Comparison of ENCODE assay signal across 12 cellular contexts in genomic region chr17:40104570-40105471, GRCh38. TPM values are rescaled to one million over a fixed set of nuclear protein-coding genes. Genes with fewer than 3 reads are reported as not detected.
DNase-seq lines count a peak whose midpoint lies in the region; ATAC-seq, FAIRE-seq and TF ChIP-seq lines count a peak whose summit lies in the region.
"Had no signal": no experiment of that assay in that cellular context is flagged by ENCODE, and none has a peak within 500 bp of the region (broad histone marks: within the 10 kb centered on the region; RNA-seq: fewer than 3 reads in every experiment).

No MANE protein-coding gene starts in this region.

- H3K27me3 ChIP-seq in heart right ventricle (no peaks in the 10 kb centered on the region), astrocyte (ENCODE audit: insufficient read depth, low read length) (no peaks in the 10 kb centered on the region), muscle layer of colon (ENCODE audit: control insufficient read depth in 1 of 2, insufficient read depth in 2 of 2, low read length in 2 of 2) (no peaks in the 10 kb centered on the region), transverse colon (no peaks in the 10 kb centered on the region)
- H3K27me3 ChIP-seq: thyroid gland had no signal

- no peak overlapping the region for H2AFZ ChIP-seq in astrocyte (ENCODE audit: low read depth, low read length)

- H3K79me2 ChIP-seq in astrocyte (ENCODE audit: insufficient read depth, low read length) = peaks cover 4% of the 10 kb centered on the region

- in situ Hi-C loops in transverse colon (cut with MboI; ENCODE audit: low pct_ligation_motif_present in 1 of 4, low pct_unique_long_range_greater_than_20kb in 1 of 4, low sequenced_read_pairs in 3 of 4) = no loop called here

- intact Hi-C loops in heart right ventricle (cut with DNase I) = no loop called here
- intact Hi-C loops in Right ventricle myocardium inferior (cut with DNase I) = loop anchor here (10.0 kb wide), 1 partner anchor 240 kb away; no protein-coding TSS in a partner anchor
- intact Hi-C loops in transverse colon (cut with DNase I; ENCODE audit: low total_unique reads) = loop anchor here (5.0 kb wide), 1 partner anchor 33 kb away; no protein-coding TSS in a partner anchor
- intact Hi-C loops in activated T-helper 1 cell treated with anti-CD3 and anti-CD28 coated beads, Interleukin-12 subunit alpha, Interleukin-12 subunit beta, Interleukin-2, Interleukin-4 antibody, amounts not matched to agents 30 ng/mL and 10 ng/mL and 1 ng/mL, durations not matched to agents 14 hours and 24 hours and 36 hours (cut with micrococcal nuclease) = no loop called here

- H3K9me3 ChIP-seq in heart right ventricle (no peaks in the 10 kb centered on the region), astrocyte (ENCODE audit: insufficient read depth, low read depth, low read length) (no peaks in the 10 kb centered on the region), muscle layer of colon (ENCODE audit: low read length) (no peaks in the 10 kb centered on the region), transverse colon (no peaks in the 10 kb centered on the region)
- H3K9me3 ChIP-seq: thyroid gland had no signal

- no peak for TF ChIP-seq POLR2A in transverse colon (IDR thresholded peaks at IDR 0.05)

- H3K36me3 Mint-ChIP-seq in astrocyte (ENCODE audit: low read depth, unreplicated experiment) = no peaks in the 10 kb centered on the region
- no peaks in the 10 kb centered on the region for H3K36me3 Mint-ChIP-seq in activated T-helper 1 cell treated with anti-CD3 and anti-CD28 coated beads, Interleukin-12 subunit alpha, Interleukin-12 subunit beta, Interleukin-2, Interleukin-4 antibody, amounts not matched to agents 30 ng/mL and 10 ng/mL and 1 ng/mL, durations not matched to agents 14 hours and 24 hours and 36 hours (ENCODE audit: low read depth)
- H3K36me3 Mint-ChIP-seq: naive B cell had no signal

- H3K9ac ChIP-seq in astrocyte (ENCODE audit: low read length) (no peak overlapping the region), muscle layer of colon (ENCODE audit: low read length) (peak overlapping the region; percentile 20)

- H3K27ac Mint-ChIP-seq in astrocyte (ENCODE audit: unreplicated experiment) = no peak overlapping the region
- H3K27ac Mint-ChIP-seq in activated T-helper 1 cell treated with anti-CD3 and anti-CD28 coated beads, Interleukin-12 subunit alpha, Interleukin-12 subunit beta, Interleukin-2, Interleukin-4 antibody, amounts not matched to agents 30 ng/mL and 10 ng/mL and 1 ng/mL, durations not matched to agents 14 hours and 24 hours and 36 hours = no peak overlapping the region

- peaks cover 3% of the 10 kb centered on the region for H3K27me3 Mint-ChIP-seq in astrocyte (ENCODE audit: low read depth, unreplicated experiment)
- H3K27me3 Mint-ChIP-seq in activated T-helper 1 cell treated with anti-CD3 and anti-CD28 coated beads, Interleukin-12 subunit alpha, Interleukin-12 subunit beta, Interleukin-2, Interleukin-4 antibody, amounts not matched to agents 30 ng/mL and 10 ng/mL and 1 ng/mL, durations not matched to agents 14 hours and 24 hours and 36 hours (ENCODE audit: insufficient read depth) = peaks cover 21% of the 10 kb centered on the region
- H3K27me3 Mint-ChIP-seq: naive B cell had no signal

- H4K20me1 ChIP-seq in astrocyte (ENCODE audit: insufficient read depth, low read length) = no peaks in the 10 kb centered on the region

- H3K36me3 ChIP-seq in heart right ventricle (no peaks in the 10 kb centered on the region), astrocyte (ENCODE audit: insufficient read depth, low read length) (no peaks in the 10 kb centered on the region), muscle layer of colon (ENCODE audit: insufficient read depth, low read length) (no peaks in the 10 kb centered on the region), transverse colon (no peaks in the 10 kb centered on the region)
- H3K36me3 ChIP-seq: thyroid gland had no signal

- no peak overlapping the region for H3K4me2 ChIP-seq in astrocyte (ENCODE audit: low read length)

- WGBS in heart right ventricle, 2 donors = 73 to 74% methylated on average over 3 of the region's 3 CpGs
- WGBS in transverse colon (ENCODE audit: low coverage in 1 of 2), 2 donors = 43% methylated on average over 3 of the region's 3 CpGs; no CpG with 5 or more reads in 1 of the 2 donors

- H3K4me3 Mint-ChIP-seq in astrocyte (ENCODE audit: unreplicated experiment) = peak overlapping the region; percentile 46
- no peak overlapping the region for H3K4me3 Mint-ChIP-seq in activated T-helper 1 cell treated with anti-CD3 and anti-CD28 coated beads, Interleukin-12 subunit alpha, Interleukin-12 subunit beta, Interleukin-2, Interleukin-4 antibody, amounts not matched to agents 30 ng/mL and 10 ng/mL and 1 ng/mL, durations not matched to agents 14 hours and 24 hours and 36 hours

- TF ChIP-seq EP300 in transverse colon (IDR thresholded peaks at IDR 0.05; ENCODE audit: low read depth) = no peak

- H3K4me3 ChIP-seq in heart right ventricle = no peak overlapping the region
- H3K4me3 ChIP-seq in astrocyte (ENCODE audit: insufficient read depth, low read depth, low read length) = no peak overlapping the region
- no peak overlapping the region for H3K4me3 ChIP-seq in muscle layer of colon (ENCODE audit: low read depth in 1 of 2, low read length in 2 of 2)
- no peak overlapping the region for H3K4me3 ChIP-seq in transverse colon
- H3K4me3 ChIP-seq: thyroid gland had no signal

- ATAC-seq in heart right ventricle (no peak), Right ventricle myocardium inferior (no peak)

- H3K27ac ChIP-seq in heart right ventricle (peak overlapping the region in 7 of 10 donors; percentile 8 to 99 (median 95)), astrocyte (ENCODE audit: low read depth, low read length) (no peak overlapping the region), muscle layer of colon (ENCODE audit: low read depth, low read length) (peak overlapping the region; percentile 92), transverse colon (peak overlapping the region; percentile 93 to 99 (median 96))

- H3K4me1 Mint-ChIP-seq in astrocyte (ENCODE audit: low read depth, unreplicated experiment) = peaks cover 64% of the 10 kb centered on the region
- peaks cover 69% of the 10 kb centered on the region for H3K4me1 Mint-ChIP-seq in activated T-helper 1 cell treated with anti-CD3 and anti-CD28 coated beads, Interleukin-12 subunit alpha, Interleukin-12 subunit beta, Interleukin-2, Interleukin-4 antibody, amounts not matched to agents 30 ng/mL and 10 ng/mL and 1 ng/mL, durations not matched to agents 14 hours and 24 hours and 36 hours (ENCODE audit: low read depth)

- no peak for TF ChIP-seq CTCF in heart right ventricle (IDR thresholded peaks at IDR 0.05)
- TF ChIP-seq CTCF in astrocyte (IDR thresholded peaks at IDR 0.05; ENCODE audit: insufficient read depth, low read depth, low read length) = no peak
- TF ChIP-seq CTCF in transverse colon (IDR thresholded peaks at IDR 0.05) = no peak

- H3K4me1 ChIP-seq in heart right ventricle (peaks cover 44 to 92% (median 86%) of the 10 kb centered on the region in 9 donors), astrocyte (ENCODE audit: insufficient read depth, low read length) (peaks cover 43% of the 10 kb centered on the region), muscle layer of colon (ENCODE audit: insufficient read depth, low read length) (peaks cover 85% of the 10 kb centered on the region), transverse colon (peaks cover 79 to 93% (median 90%) of the 10 kb centered on the region in 4 donors)

- DNase-seq in heart right ventricle (no peak), Right ventricle myocardium inferior (ENCODE audit: missing footprints) (no peak), astrocyte (ENCODE audit: low read depth) (no peak), transverse colon (no peak), LoVo (ENCODE audit: low spot score) (no peak), occipital lobe (lab: John Stamatoyannopoulos, UW) (no peak)
- DNase-seq in activated T-helper 1 cell treated with anti-CD3 and anti-CD28 coated beads, Interleukin-12 subunit alpha, Interleukin-12 subunit beta, Interleukin-2, Interleukin-4 antibody, amounts not matched to agents 30 ng/mL and 10 ng/mL and 1 ng/mL, durations not matched to agents 14 hours and 24 hours and 36 hours (ENCODE audit: low spot score) = no peak
- DNase-seq: hippocampal formation, naive B cell, NCI-H526 treated with DMSO at 0.1 percent for 48 hours, thyroid gland had no signal

- H3K9me3 Mint-ChIP-seq in astrocyte (ENCODE audit: unreplicated experiment) = no peaks in the 10 kb centered on the region
- no peaks in the 10 kb centered on the region for H3K9me3 Mint-ChIP-seq in activated T-helper 1 cell treated with anti-CD3 and anti-CD28 coated beads, Interleukin-12 subunit alpha, Interleukin-12 subunit beta, Interleukin-2, Interleukin-4 antibody, amounts not matched to agents 30 ng/mL and 10 ng/mL and 1 ng/mL, durations not matched to agents 14 hours and 24 hours and 36 hours
- H3K9me3 Mint-ChIP-seq: naive B cell had no signal

- FAIRE-seq in astrocyte (lab: Jason Lieb, UNC) = no peak

RNA-seq across cellular contexts. Expression of gene NR1D1, which starts 4.4 kb away (rescaled TPM):
- 10 to 100 TPM in 7 of 10 donors, 1 to 10 TPM in 3; 5.5 to 41.3 (median 29.9) TPM for total RNA-seq in heart right ventricle
- 10 to 100 TPM in 1 of 2 donors, 1 to 10 TPM in 1; 7.1 to 24.4 TPM for polyA plus RNA-seq in heart right ventricle
- 24.9 TPM for total RNA-seq in Right ventricle myocardium inferior
- total RNA-seq in astrocyte = 8.7 and 10.1 TPM in 2 replicates
- total RNA-seq in transverse colon = 10 to 100 TPM in 1 of 4 donors, 1 to 10 TPM in 3; 4.8 to 18.0 (median 7.3) TPM
- 8.7 and 9.6 TPM in 2 replicates for total RNA-seq in activated T-helper 1 cell treated with anti-CD3 and anti-CD28 coated beads, Interleukin-12 subunit alpha, Interleukin-12 subunit beta, Interleukin-2, Interleukin-4 antibody, amounts not matched to agents 30 ng/mL and 10 ng/mL and 1 ng/mL, durations not matched to agents 14 hours and 24 hours and 36 hours
- total RNA-seq in occipital lobe = 0.78 TPM

RNA-seq across cellular contexts. Expression of gene MSL1, which starts 16.9 kb away (rescaled TPM):
- total RNA-seq in heart right ventricle (10 to 100 TPM; 26.3 to 57.4 (median 37.7) TPM), Right ventricle myocardium inferior (51.4 TPM), astrocyte (81.9 and 83.3 TPM in 2 replicates), transverse colon (100 to 1,000 TPM in 2 of 4 donors, 10 to 100 TPM in 2; 73.9 to 258 (median 90.6) TPM), occipital lobe (89.2 TPM)
- 10 to 100 TPM; 45.5 to 65.0 TPM for polyA plus RNA-seq in heart right ventricle
- 87.6 and 88.2 TPM in 2 replicates for total RNA-seq in activated T-helper 1 cell treated with anti-CD3 and anti-CD28 coated beads, Interleukin-12 subunit alpha, Interleukin-12 subunit beta, Interleukin-2, Interleukin-4 antibody, amounts not matched to agents 30 ng/mL and 10 ng/mL and 1 ng/mL, durations not matched to agents 14 hours and 24 hours and 36 hours

RNA-seq across cellular contexts. Expression of gene CASC3, which starts 35.5 kb away (rescaled TPM):
- 10 to 100 TPM; 39.9 to 56.8 (median 43.7) TPM for total RNA-seq in heart right ventricle
- 10 to 100 TPM; 21.3 to 41.0 TPM for polyA plus RNA-seq in heart right ventricle
- total RNA-seq in Right ventricle myocardium inferior = 49.1 TPM
- total RNA-seq in astrocyte = 55.0 and 56.1 TPM in 2 replicates
- total RNA-seq in transverse colon = 10 to 100 TPM; 41.8 to 65.1 (median 51.0) TPM
- 117 TPM in 2 replicates for total RNA-seq in activated T-helper 1 cell treated with anti-CD3 and anti-CD28 coated beads, Interleukin-12 subunit alpha, Interleukin-12 subunit beta, Interleukin-2, Interleukin-4 antibody, amounts not matched to agents 30 ng/mL and 10 ng/mL and 1 ng/mL, durations not matched to agents 14 hours and 24 hours and 36 hours
- total RNA-seq in occipital lobe = 43.8 TPM

RNA-seq across cellular contexts. Expression of gene THRA, which starts 42.1 kb away (rescaled TPM):
- total RNA-seq in heart right ventricle (100 to 1,000 TPM in 1 of 10 donors, 10 to 100 TPM in 9; 59.8 to 102 (median 69.7) TPM), Right ventricle myocardium inferior (88.3 TPM), astrocyte (16.7 and 20.4 TPM in 2 replicates), transverse colon (10 to 100 TPM; 32.6 to 82.6 (median 58.6) TPM), occipital lobe (91.1 TPM)
- 10 to 100 TPM; 29.8 to 44.2 TPM for polyA plus RNA-seq in heart right ventricle
- total RNA-seq in activated T-helper 1 cell treated with anti-CD3 and anti-CD28 coated beads, Interleukin-12 subunit alpha, Interleukin-12 subunit beta, Interleukin-2, Interleukin-4 antibody, amounts not matched to agents 30 ng/mL and 10 ng/mL and 1 ng/mL, durations not matched to agents 14 hours and 24 hours and 36 hours = 2.9 and 3.5 TPM in 2 replicates

RNA-seq across cellular contexts. Expression of gene MED24, which starts 50.6 kb away (rescaled TPM):
- total RNA-seq in heart right ventricle = 10 to 100 TPM; 46.7 to 63.2 (median 58.4) TPM
- polyA plus RNA-seq in heart right ventricle = 10 to 100 TPM; 47.2 to 75.6 TPM
- total RNA-seq in Right ventricle myocardium inferior = 53.9 TPM
- 49.2 and 56.4 TPM in 2 replicates for total RNA-seq in astrocyte
- total RNA-seq in transverse colon = 100 to 1,000 TPM in 2 of 4 donors, 10 to 100 TPM in 2; 64.3 to 294 (median 112) TPM
- 113 and 120 TPM in 2 replicates for total RNA-seq in activated T-helper 1 cell treated with anti-CD3 and anti-CD28 coated beads, Interleukin-12 subunit alpha, Interleukin-12 subunit beta, Interleukin-2, Interleukin-4 antibody, amounts not matched to agents 30 ng/mL and 10 ng/mL and 1 ng/mL, durations not matched to agents 14 hours and 24 hours and 36 hours
- total RNA-seq in occipital lobe = 72.5 TPM

Comparison
In these comparisons a context has a peak if more than half of its experiments do, and no peak if none do; other contexts are left out.
1. intact Hi-C loops: an anchor here in Right ventricle myocardium inferior (10.0 kb wide) and transverse colon (5.0 kb wide); none called in heart right ventricle and activated T-helper 1 cell treated with anti-CD3 and anti-CD28 coated beads, Interleukin-12 subunit alpha, Interleukin-12 subunit beta, Interleukin-2, Interleukin-4 antibody, amounts not matched to agents 30 ng/mL and 10 ng/mL and 1 ng/mL, durations not matched to agents 14 hours and 24 hours and 36 hours.